15 cellular contexts compared by ENCODE assay signal in the genomic region with DNA sequence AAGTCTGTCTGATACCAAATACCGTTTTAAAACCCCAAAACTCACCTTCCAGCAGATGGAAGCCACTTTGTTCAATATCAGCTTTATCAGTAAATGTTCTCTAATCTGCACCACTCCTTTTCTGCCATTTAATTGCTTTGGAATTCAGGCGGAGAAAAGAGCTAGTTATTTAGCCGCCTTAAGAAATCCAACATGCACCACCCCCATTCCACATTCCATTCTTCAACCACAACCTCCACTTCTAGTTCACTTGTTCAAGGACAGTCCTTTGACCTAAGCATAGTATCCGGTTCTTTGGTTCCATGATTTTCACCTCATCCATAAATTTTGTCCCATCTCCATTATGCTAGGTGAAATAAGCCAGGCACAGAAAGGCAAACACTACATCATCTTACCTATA.
A peak's percentile ranks its signal among the peaks of the same experiment; 100 is the strongest.
DNase-seq lines count a peak whose midpoint lies in the region; ATAC-seq and FAIRE-seq lines count a peak whose summit lies in the region.
"Had no signal": no experiment of that assay in that cellular context is flagged by ENCODE, and none has a peak within 500 bp of the region (broad histone marks: within the 10 kb centered on the region; RNA-seq: fewer than 3 reads in every experiment).

No MANE protein-coding gene starts in this region.

- H2BK120ac ChIP-seq in mesendoderm (ENCODE audit: low read depth, low read length) (no peak overlapping the region), mesenchymal stem cell (ENCODE audit: low read depth, low read length) (no peak overlapping the region)

- H3K4me1 ChIP-seq in mesendoderm (ENCODE audit: control insufficient read depth, low read depth, low read length) (no peaks in the 10 kb centered on the region), mesenchymal stem cell (ENCODE audit: control insufficient read depth, insufficient read depth, low read depth, low read length) (no peaks in the 10 kb centered on the region)
- H3K4me1 ChIP-seq: HAP-1 had no signal

- no CpG with 5 or more reads among the region's 4 CpGs for WGBS in mesendoderm (ENCODE audit: extremely low coverage, insufficient coverage, low lambda C conversion rate)
- 63% methylated on average over 4 of the region's 4 CpGs for WGBS in mesenchymal stem cell

- no peak overlapping the region for H2BK15ac ChIP-seq in mesendoderm (replicated peaks; ENCODE audit: low read depth)
- no peak overlapping the region for H2BK15ac ChIP-seq in mesenchymal stem cell (ENCODE audit: low read depth, poor library complexity, severe bottlenecking)

- H3K4ac ChIP-seq in mesendoderm (ENCODE audit: low read depth, low read length): no peak overlapping the region
- no peak overlapping the region for H3K4ac ChIP-seq in mesenchymal stem cell (ENCODE audit: low read depth in 1 of 2, low read length in 2 of 2)

- no peak overlapping the region for H4K8ac ChIP-seq in mesendoderm (ENCODE audit: low read depth, low read length)
- H4K8ac ChIP-seq in mesenchymal stem cell (ENCODE audit: low read length): no peak overlapping the region

- H3K23ac ChIP-seq in mesendoderm (ENCODE audit: low read length) (no peak overlapping the region), mesenchymal stem cell (ENCODE audit: low read length in 2 of 2) (no peak overlapping the region)

- H3K79me2 ChIP-seq in mesendoderm (ENCODE audit: control insufficient read depth, insufficient read depth, low read length): no peaks in the 10 kb centered on the region

- no peak overlapping the region for H3K56ac ChIP-seq in mesendoderm (ENCODE audit: low read length)

- H3K79me1 ChIP-seq in mesendoderm (ENCODE audit: low read length) (no peaks in the 10 kb centered on the region), mesenchymal stem cell (replicated peaks; ENCODE audit: low read length, poor library complexity, severe bottlenecking) (no peaks in the 10 kb centered on the region)

- H3K9ac ChIP-seq in mesendoderm (ENCODE audit: low read length) (no peak overlapping the region), mesenchymal stem cell (ENCODE audit: low read length) (no peak overlapping the region)

- H3K4me2 ChIP-seq in mesendoderm (ENCODE audit: low read length) (no peak overlapping the region), mesenchymal stem cell (ENCODE audit: low read length, poor library complexity, severe bottlenecking) (no peak overlapping the region)

- no peaks in the 10 kb centered on the region for H3K36me3 ChIP-seq in mesendoderm (ENCODE audit: control insufficient read depth, insufficient read depth, low read length)
- no peaks in the 10 kb centered on the region for H3K36me3 ChIP-seq in mesenchymal stem cell (ENCODE audit: control insufficient read depth in 1 of 2, insufficient read depth in 2 of 2, low read depth in 1 of 2, low read length in 2 of 2)
- H3K36me3 ChIP-seq: HAP-1 had no signal

- H3K14ac ChIP-seq in mesenchymal stem cell (ENCODE audit: low read length in 2 of 2): no peak overlapping the region

- H2AK5ac ChIP-seq in mesendoderm (ENCODE audit: low read length) (no peak overlapping the region), mesenchymal stem cell (ENCODE audit: low read length, severe bottlenecking) (no peak overlapping the region)

- no peak overlapping the region for H4K5ac ChIP-seq in mesendoderm (ENCODE audit: low read length)

- H3K4me3 ChIP-seq in mesendoderm (ENCODE audit: low read length): no peak overlapping the region
- H3K4me3 ChIP-seq in mesenchymal stem cell (ENCODE audit: insufficient read depth in 1 of 2, low read depth in 1 of 2, low read length in 2 of 2): no peak overlapping the region
- H3K4me3 ChIP-seq: HAP-1 had no signal

- H2BK12ac ChIP-seq in mesenchymal stem cell (ENCODE audit: low read length in 2 of 2): no peak overlapping the region

- no peak overlapping the region for H2BK5ac ChIP-seq in mesendoderm (ENCODE audit: low read length)
- no peak overlapping the region for H2BK5ac ChIP-seq in mesenchymal stem cell (ENCODE audit: low read depth, low read length, poor library complexity, severe bottlenecking)

- H3K9me3 ChIP-seq in mesenchymal stem cell (ENCODE audit: control insufficient read depth, low read length): no peaks in the 10 kb centered on the region
- H3K9me3 ChIP-seq: Caco-2, HAP-1 had no signal

- ATAC-seq in HG02870 (IDR thresholded peaks at IDR 0.05; ENCODE audit: unreplicated experiment): no peak
- no peak for ATAC-seq in GM21619 (IDR thresholded peaks at IDR 0.05; ENCODE audit: unreplicated experiment)

- FAIRE-seq in urothelium cell line (lab: Jason Lieb, UNC): no peak
- FAIRE-seq: GM19239, H1 had no signal

- no peak overlapping the region for H2AFZ ChIP-seq in mesenchymal stem cell (ENCODE audit: low read depth, low read length)

- H3K18ac ChIP-seq in mesendoderm (ENCODE audit: low read length): no peak overlapping the region
- H3K18ac ChIP-seq in mesenchymal stem cell (ENCODE audit: low read depth in 1 of 2, low read length in 2 of 2): no peak overlapping the region

- peak; percentile 11 for DNase-seq in HT-29 (ENCODE audit: low spot score)
- peak; percentile 22 for DNase-seq in RPMI7951 (ENCODE audit: low read depth)
- DNase-seq in mesendoderm: peak; percentile 7
- DNase-seq in urothelium cell line (ENCODE audit: low spot score): peak; percentile 33
- DNase-seq in mesenchymal stem cell: no peak
- DNase-seq: Caco-2; CD8-positive, alpha-beta memory T cell; DND-41; GF-D8; IMR-90 had no signal

- no peak overlapping the region for H4K91ac ChIP-seq in mesenchymal stem cell (ENCODE audit: low read length)

- H3K27me3 ChIP-seq in mesendoderm (ENCODE audit: insufficient read depth, low read length, poor library complexity) (no peaks in the 10 kb centered on the region), mesenchymal stem cell (ENCODE audit: control insufficient read depth in 1 of 2, insufficient read depth in 1 of 2, low read length in 2 of 2) (no peaks in the 10 kb centered on the region)

- H3K27ac ChIP-seq in mesendoderm (ENCODE audit: low read depth, low read length): no peak overlapping the region
- no peak overlapping the region for H3K27ac ChIP-seq in mesenchymal stem cell (ENCODE audit: low read length, poor library complexity, severe bottlenecking)
